Comparison of ENCODE assay signal across 22 cellular contexts in the genomic region with DNA sequence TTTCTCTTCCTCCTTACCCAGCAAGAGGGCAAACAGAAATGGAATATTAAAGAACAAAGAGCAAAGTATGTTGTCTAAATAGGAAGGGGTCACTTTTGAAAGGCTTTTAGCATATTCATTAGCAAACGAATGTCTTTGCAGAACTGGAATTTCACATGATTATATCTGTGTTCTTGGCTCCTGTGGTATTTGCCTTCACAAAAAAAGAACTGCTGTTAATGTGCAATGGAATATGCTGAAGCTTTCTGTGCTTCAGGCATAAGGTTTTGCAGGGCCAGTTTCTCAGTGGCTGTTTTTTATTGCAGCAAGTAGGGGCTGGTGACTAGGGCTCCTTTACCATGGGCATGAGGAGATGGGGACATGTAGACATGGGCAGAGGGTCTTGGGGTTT.
"Had no signal": no experiment of that assay in that cellular context is flagged by ENCODE, and none has a peak within 500 bp of the region (broad histone marks: within the 10 kb centered on the region; RNA-seq: fewer than 3 reads in every experiment).

No MANE protein-coding gene starts in this region.

- H3K27me3 Mint-ChIP-seq: stimulated activated naive CD8-positive, alpha-beta T cell treated with anti-CD3 and anti-CD28 coated beads, Interleukin-15, amount 100 ng/mL, for 72 hours had no signal

- H3K9me3 ChIP-seq: esophagus muscularis mucosa, gastrocnemius medialis, heart right ventricle, mucosa of descending colon, pancreas, right lobe of liver, spleen, thoracic aorta, transverse colon had no signal

- H3K27ac ChIP-seq: epithelial cell of prostate, esophagus muscularis mucosa, gastrocnemius medialis, heart right ventricle, right lobe of liver, spleen, thoracic aorta, transverse colon had no signal

- H3K27me3 ChIP-seq: esophagus muscularis mucosa, gastrocnemius medialis, pancreas, right lobe of liver had no signal

- ATAC-seq: effector memory CD8-positive, alpha-beta T cell; gastrocnemius medialis; heart right ventricle; mucosa of descending colon; naive thymus-derived CD8-positive, alpha-beta T cell; right lobe of liver; stimulated activated memory B cell treated with anti-CD40 and anti-IgM and Interleukin-4, amounts not matched to agents 10 μg/mL and 1 μg/mL and 100 μg/mL, for 72 hours; stimulated activated naive CD8-positive, alpha-beta T cell treated with anti-CD3 and anti-CD28 coated beads, Interleukin-15, amount 100 ng/mL, for 72 hours had no signal

- H3K4me1 ChIP-seq: esophagus muscularis mucosa, gastrocnemius medialis, right lobe of liver, spleen, transverse colon had no signal

- H3K36me3 Mint-ChIP-seq: naive thymus-derived CD8-positive, alpha-beta T cell; stimulated activated memory B cell treated with anti-CD40 and anti-IgM and Interleukin-4, amounts not matched to agents 10 μg/mL and 1 μg/mL and 100 μg/mL, for 72 hours had no signal

- DNase-seq: effector memory CD8-positive, alpha-beta T cell; gastrocnemius medialis; heart right ventricle; hypothalamus; kidney glomerular epithelial cell; mammary epithelial cell; mucosa of descending colon; naive thymus-derived CD8-positive, alpha-beta T cell; nucleus accumbens; right lobe of liver; spleen; stimulated activated CD4-positive, alpha-beta T cell treated with anti-CD3 and anti-CD28 coated beads, Interleukin-15, amount 100 ng/mL, for 24 hours; stimulated activated CD4-positive, alpha-beta T cell treated with anti-CD3 and anti-CD28 coated beads, Interleukin-1b, Interleukin-23, amount 100 ng/mL, for 48 hours; stimulated activated CD4-positive, alpha-beta T cell treated with anti-CD3 and anti-CD28 coated beads, Interleukin-4, amount 100 ng/mL, for 24 hours; stimulated activated naive CD8-positive, alpha-beta T cell treated with anti-CD3 and anti-CD28 coated beads, Interleukin-15, amount 100 ng/mL, for 72 hours; transverse colon had no signal

- H3K27ac Mint-ChIP-seq: stimulated activated memory B cell treated with anti-CD40 and anti-IgM and Interleukin-4, amounts not matched to agents 10 μg/mL and 1 μg/mL and 100 μg/mL, for 72 hours had no signal

- H3K4me1 Mint-ChIP-seq: neural crest cell; stimulated activated memory B cell treated with anti-CD40 and anti-IgM and Interleukin-4, amounts not matched to agents 10 μg/mL and 1 μg/mL and 100 μg/mL, for 72 hours; stimulated activated naive CD8-positive, alpha-beta T cell treated with anti-CD3 and anti-CD28 coated beads, Interleukin-15, amount 100 ng/mL, for 72 hours had no signal

- H3K4me3 Mint-ChIP-seq: effector memory CD8-positive, alpha-beta T cell; naive thymus-derived CD8-positive, alpha-beta T cell; neural crest cell; stimulated activated memory B cell treated with anti-CD40 and anti-IgM and Interleukin-4, amounts not matched to agents 10 μg/mL and 1 μg/mL and 100 μg/mL, for 72 hours; stimulated activated naive CD8-positive, alpha-beta T cell treated with anti-CD3 and anti-CD28 coated beads, Interleukin-15, amount 100 ng/mL, for 72 hours had no signal

- H3K9me3 Mint-ChIP-seq: effector memory CD8-positive, alpha-beta T cell; naive thymus-derived CD8-positive, alpha-beta T cell; neural crest cell; stimulated activated memory B cell treated with anti-CD40 and anti-IgM and Interleukin-4, amounts not matched to agents 10 μg/mL and 1 μg/mL and 100 μg/mL, for 72 hours; stimulated activated naive CD8-positive, alpha-beta T cell treated with anti-CD3 and anti-CD28 coated beads, Interleukin-15, amount 100 ng/mL, for 72 hours had no signal
